12 cellular contexts compared by ENCODE assay signal in genomic region chr1:201015551-201016091, GRCh38. TPM values are rescaled to one million over a fixed set of nuclear protein-coding genes. Genes with fewer than 3 reads are reported as not detected.
A peak's percentile ranks its signal among the peaks of the same experiment; 100 is the strongest.
DNase-seq lines count a peak whose midpoint lies in the region; ATAC-seq, FAIRE-seq and TF ChIP-seq lines count a peak whose summit lies in the region.
"Had no signal": no experiment of that assay in that cellular context is flagged by ENCODE, and none has a peak within 500 bp of the region (broad histone marks: within the 10 kb centered on the region; RNA-seq: fewer than 3 reads in every experiment).

No MANE protein-coding gene starts in this region.

- no peak for TF ChIP-seq RAD21 in K562 (CRISPR knock-in tag; conservative IDR thresholded peaks at IDR 0.05 in 1 of 2, IDR thresholded peaks at IDR 0.05 in 1 of 2)

- H3K79me2 ChIP-seq in K562 (ENCODE audit: control insufficient read depth, insufficient read depth, low read length): peaks cover 4% of the 10 kb centered on the region; the same call in 2 of the 3 replicates

- H4K20me1 ChIP-seq in K562 (replicated peaks; ENCODE audit: control insufficient read depth, insufficient read depth, low read length): no peaks in the 10 kb centered on the region

- H3K36me3 ChIP-seq in K562 (ENCODE audit: control insufficient read depth, insufficient read depth, low read length): no peaks in the 10 kb centered on the region
- peaks cover 9% of the 10 kb centered on the region for H3K36me3 ChIP-seq in neutrophil
- H3K36me3 ChIP-seq in aorta (ENCODE audit: control insufficient read depth in 1 of 2, insufficient read depth in 2 of 2, low read length in 1 of 2): no peaks in the 10 kb centered on the region

- TF ChIP-seq POLR2A in K562 (conservative IDR thresholded peaks at IDR 0.05): no peak

- no peak for TF ChIP-seq CTCF in K562 (IDR thresholded peaks at IDR 0.05 in 2 of 3, conservative IDR thresholded peaks at IDR 0.05 in 1 of 3; ENCODE audit: insufficient read depth in 2 of 3, low read depth in 1 of 3, low read length in 3 of 3)
- TF ChIP-seq CTCF in neutrophil (IDR thresholded peaks at IDR 0.05): no peak

- no peaks in the 10 kb centered on the region for H3K9me1 ChIP-seq in K562 (ENCODE audit: control insufficient read depth, insufficient read depth, low read length)

- H3K4me1 ChIP-seq in K562 (replicated peaks in 1 of 2; ENCODE audit: control insufficient read depth in 2 of 2, insufficient read depth in 2 of 2, low read length in 2 of 2) (peaks cover 58 to 80% of the 10 kb centered on the region in 2 experiments), neutrophil (ENCODE audit: control insufficient read depth in 1 of 2, insufficient read depth in 1 of 2, low read depth in 1 of 2, low read length in 1 of 2) (peaks cover 100% of the 10 kb centered on the region in 2 experiments), aorta (ENCODE audit: control insufficient read depth in 1 of 2, insufficient read depth in 2 of 2, low read length in 2 of 2) (no peaks in the 10 kb centered on the region)

- in situ Hi-C loops in K562 (cut with MboI): no loop called here

- H3K27me3 ChIP-seq in K562 (ENCODE audit: control insufficient read depth in 2 of 2, insufficient read depth in 2 of 2, low read length in 2 of 2) (no peaks in the 10 kb centered on the region), neutrophil (no peaks in the 10 kb centered on the region), aorta (ENCODE audit: control insufficient read depth in 1 of 2, insufficient read depth in 2 of 2, low read length in 1 of 2) (no peaks in the 10 kb centered on the region)

- H3K4me3 ChIP-seq in K562 (no peak overlapping the region), neutrophil (ENCODE audit: low read depth in 1 of 2, low read length in 1 of 2) (peak overlapping the region; percentile 10 to 77), aorta (ENCODE audit: low read length in 2 of 2) (no peak overlapping the region)
- H3K4me3 ChIP-seq: skin epidermis had no signal

- H3K9me3 ChIP-seq in K562 (replicated peaks; ENCODE audit: control insufficient read depth, insufficient read depth, low read depth, low read length): no peaks in the 10 kb centered on the region
- H3K9me3 ChIP-seq in neutrophil: no peaks in the 10 kb centered on the region
- H3K9me3 ChIP-seq in aorta (ENCODE audit: control insufficient read depth, low read length): no peaks in the 10 kb centered on the region

- DNase-seq in DMS 273 (lab: John Stamatoyannopoulos, UW; ENCODE audit: unreplicated experiment) (peak; percentile 43), DMS 273 treated with DMSO at 0.1 percent for 48 hours (lab: John Stamatoyannopoulos, UW) (no peak), OCI-M1 (lab: John Stamatoyannopoulos, UW) (peak; percentile 88), K562 (ENCODE audit: extremely low read depth in 1 of 4, low spot score in 3 of 4) (peak; percentile 28 to 86 (median 60)), aorta (no peak), sciatic nerve (ENCODE audit: low spot score) (no peak), NCI-H774 (lab: John Stamatoyannopoulos, UW) (no peak)
- DNase-seq: cerebellar nuclear complex, NCI-H226 had no signal

- 0 out of 2 replicates have a peak overlapping the region, but pooled peaks have one; percentile 28 for H2AFZ ChIP-seq in K562 (ENCODE audit: low read depth, low read length)

- CTCF ChIA-PET in K562 (lab: Yijun Ruan, JAX; ENCODE audit: low intra/inter-chr PET ratio): no interaction called here

- H3K4me2 ChIP-seq in K562 (ENCODE audit: insufficient read depth, low read length): peak overlapping the region; percentile 67

- H3K27ac ChIP-seq in K562 (ENCODE audit: extremely low read depth, low read depth, low read length) (peak overlapping the region; percentile 53), neutrophil (peak overlapping the region; percentile 98), aorta (ENCODE audit: low read depth in 1 of 2, low read length in 2 of 2) (no peak overlapping the region)
- H3K27ac ChIP-seq: 22Rv1 had no signal

- intact Hi-C loops in K562 (cut with micrococcal nuclease) (no loop called here), aorta (cut with DNase I) (no loop called here), sciatic nerve (cut with DNase I) (no loop called here)

- POLR2A ChIA-PET in K562 (lab: Yijun Ruan, JAX): interaction anchor here (0.6 to 3.1 kb wide), 8 partner anchors 10 to 72 kb away, joined by 3 to 13 read pairs (median 3); no protein-coding TSS in a partner anchor

- peak; percentile 76; the same call in 1 of the 2 replicates for TF ChIP-seq EP300 in K562 (IDR thresholded peaks at IDR 0.05; ENCODE audit: low read length)

- H3K9ac ChIP-seq in K562 (ENCODE audit: insufficient read depth in 1 of 2, low read depth in 2 of 2, low read length in 2 of 2): peak overlapping the region; percentile 42 to 81; a peak in 3 of 4 replicates

- BruUV-seq in K562 (replicated peaks; lab: Mats Ljungman, UMichigan): no TSS peak

- WGBS in K562 (ENCODE audit: insufficient coverage, low coverage, missing lambda C conversion rate): 7% methylated on average over 5 of the region's 5 CpGs
- WGBS in aorta, 2 donors: 41 to 49% methylated on average over 5 of the region's 5 CpGs

- peak; percentile 90 for FAIRE-seq in K562 (lab: Jason Lieb, UNC)

- ATAC-seq in K562 (peak; percentile 22), aorta (ENCODE audit: low FRiP score) (no peak), sciatic nerve (no peak)

TF ChIP-seq in K562, 482 proteins besides CTCF, POLR2A, EP300 and RAD21 (continues in another document):
- TF ChIP-seq NFE2 (IDR thresholded peaks at IDR 0.05; ENCODE audit: low read depth) (peak; percentile 37; the same call in 1 of the 2 replicates), TEAD2 (tag; IDR thresholded peaks at IDR 0.05) (no peak), CBX5 (IDR thresholded peaks at IDR 0.05; ENCODE audit: borderline replicate concordance, low read depth) (no peak), CCAR2 (IDR thresholded peaks at IDR 0.05; ENCODE audit: low read depth, low read length) (no peak), ZNF707 (CRISPR knock-in tag; conservative IDR thresholded peaks at IDR 0.05) (no peak)

RNA-seq across cellular contexts. Expression of gene KIF21B, which starts 7.9 kb away (rescaled TPM):
- total RNA-seq in K562 (2011; cell fraction: chromatin; rRNA removed; ENCODE audit: low replicate concordance): 31.5 and 80.0 TPM in 2 replicates
- total RNA-seq in K562 (2011; cell fraction: nucleolus; rRNA removed): 28.8 and 39.0 TPM in 2 replicates
- 28.9 and 35.9 TPM in 2 replicates for total RNA-seq in K562 (2011; cell fraction: nucleoplasm; rRNA removed)
- total RNA-seq in K562 (2014; rRNA removed) (5.9 and 8.4 TPM in 2 replicates), K562 (2014; rRNA removed; fragmentation: Illumina TruSeq; extraction: Trizol) (2.8 and 3.3 TPM in 2 replicates), K562 (2015; rRNA removed; fragmentation: Illumina TruSeq; extraction: Trizol) (3.1 and 3.3 TPM in 2 replicates), K562 (2021) (11.5 and 13.4 TPM in 2 replicates), aorta (1 to 10 TPM; 4.0 to 4.6 TPM), sciatic nerve (3.7 TPM)
- polyA plus RNA-seq in K562 (2011; rRNA removed) (7.8 and 15.2 TPM in 2 replicates), K562 (2014; fragmentation: Illumina TruSeq; extraction: Trizol) (7.3 and 9.6 TPM in 2 replicates), K562 (2014; fragmentation: Nextera tagmentation; extraction: Ambion mirVana) (under 1 TPM; 0.46 to 0.48 TPM), K562 (2014; rRNA removed) (6.3 and 7.5 TPM in 2 replicates), aorta (under 1 TPM; 0.31 to 0.63 TPM)
- 12.7 and 14.0 TPM in 2 replicates for polyA plus RNA-seq in K562 (2011; cell fraction: cytosol; rRNA removed)
- polyA plus RNA-seq in K562 (2011; cell fraction: nucleus; rRNA removed): 44.2 and 45.1 TPM in 2 replicates
- 7.8 and 10.5 TPM in 2 replicates for polyA plus RNA-seq in K562 (2012)
- 13.9 and 15.1 TPM in 2 replicates for polyA minus RNA-seq in K562 (2011; rRNA and poly(A)+ RNA removed)
- polyA minus RNA-seq in K562 (2011; cell fraction: cytosol; rRNA and poly(A)+ RNA removed): 11.5 and 22.6 TPM in 2 replicates
- polyA minus RNA-seq in K562 (2011; cell fraction: nucleus; rRNA and poly(A)+ RNA removed): 22.5 and 38.5 TPM in 2 replicates

Comparison
In these comparisons a context has a peak if more than half of its experiments do, and no peak if none do; other contexts are left out.
1. DNase-seq: peak in DMS 273 (single experiment), OCI-M1 (single experiment) and K562 (4 of 4); none in DMS 273 treated with DMSO at 0.1 percent for 48 hours (single experiment), aorta (0 of 2), sciatic nerve (single experiment) and NCI-H774 (single experiment).
2. H3K27ac ChIP-seq: peak in K562 (single experiment) and neutrophil (single experiment); none in aorta (0 of 2).
3. H3K4me3 ChIP-seq: peak in neutrophil (2 of 2); none in K562 (single experiment) and aorta (0 of 2).